1 cellular context compared by ENCODE assay signal in the genomic region with DNA sequence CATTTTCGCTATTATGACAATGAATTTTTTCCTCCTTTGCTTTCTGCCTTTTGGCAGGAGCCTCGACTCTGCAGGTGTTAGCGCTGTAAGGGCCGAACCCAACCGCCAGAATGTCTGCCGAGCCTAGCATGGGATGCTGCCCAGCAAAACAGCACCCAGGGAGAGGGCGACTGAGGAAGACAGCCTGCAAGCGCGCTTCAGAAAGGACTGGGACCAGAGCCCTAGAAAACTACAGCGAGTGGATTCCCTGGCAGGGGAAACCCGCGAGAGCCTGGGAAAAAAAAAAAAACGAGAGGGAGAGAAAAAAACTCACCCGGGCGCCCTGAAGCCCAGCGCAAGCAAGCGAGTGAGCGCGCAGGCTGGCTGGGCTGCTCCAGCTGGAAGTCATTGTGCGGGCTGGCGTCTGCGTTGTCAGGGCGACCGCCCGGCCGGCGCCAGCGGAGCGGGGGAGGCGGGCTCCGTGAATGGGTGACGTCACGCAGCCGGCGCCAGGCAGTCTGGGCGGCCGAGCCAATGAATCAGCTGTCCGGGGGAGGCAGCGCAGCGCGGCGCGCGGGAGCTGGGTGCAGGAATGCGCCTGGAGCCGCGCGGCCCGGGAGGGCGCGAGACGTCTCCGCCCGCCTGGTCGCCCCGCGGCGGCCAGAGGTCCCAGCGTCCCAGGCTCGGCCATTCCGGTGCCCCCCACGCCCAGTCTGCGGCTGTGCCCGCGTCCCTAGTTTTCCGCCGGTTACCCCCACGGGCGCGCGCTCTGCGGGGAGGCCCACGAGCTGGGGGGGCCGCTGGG.
TF ChIP-seq lines count a peak whose summit lies in the region.

No MANE protein-coding gene starts in this region.

TF ChIP-seq in HepG2, 621 proteins besides CTCF, POLR2A, EP300 and RAD21 (continued from another document and continues in another):
- TF ChIP-seq, protein P1, sequence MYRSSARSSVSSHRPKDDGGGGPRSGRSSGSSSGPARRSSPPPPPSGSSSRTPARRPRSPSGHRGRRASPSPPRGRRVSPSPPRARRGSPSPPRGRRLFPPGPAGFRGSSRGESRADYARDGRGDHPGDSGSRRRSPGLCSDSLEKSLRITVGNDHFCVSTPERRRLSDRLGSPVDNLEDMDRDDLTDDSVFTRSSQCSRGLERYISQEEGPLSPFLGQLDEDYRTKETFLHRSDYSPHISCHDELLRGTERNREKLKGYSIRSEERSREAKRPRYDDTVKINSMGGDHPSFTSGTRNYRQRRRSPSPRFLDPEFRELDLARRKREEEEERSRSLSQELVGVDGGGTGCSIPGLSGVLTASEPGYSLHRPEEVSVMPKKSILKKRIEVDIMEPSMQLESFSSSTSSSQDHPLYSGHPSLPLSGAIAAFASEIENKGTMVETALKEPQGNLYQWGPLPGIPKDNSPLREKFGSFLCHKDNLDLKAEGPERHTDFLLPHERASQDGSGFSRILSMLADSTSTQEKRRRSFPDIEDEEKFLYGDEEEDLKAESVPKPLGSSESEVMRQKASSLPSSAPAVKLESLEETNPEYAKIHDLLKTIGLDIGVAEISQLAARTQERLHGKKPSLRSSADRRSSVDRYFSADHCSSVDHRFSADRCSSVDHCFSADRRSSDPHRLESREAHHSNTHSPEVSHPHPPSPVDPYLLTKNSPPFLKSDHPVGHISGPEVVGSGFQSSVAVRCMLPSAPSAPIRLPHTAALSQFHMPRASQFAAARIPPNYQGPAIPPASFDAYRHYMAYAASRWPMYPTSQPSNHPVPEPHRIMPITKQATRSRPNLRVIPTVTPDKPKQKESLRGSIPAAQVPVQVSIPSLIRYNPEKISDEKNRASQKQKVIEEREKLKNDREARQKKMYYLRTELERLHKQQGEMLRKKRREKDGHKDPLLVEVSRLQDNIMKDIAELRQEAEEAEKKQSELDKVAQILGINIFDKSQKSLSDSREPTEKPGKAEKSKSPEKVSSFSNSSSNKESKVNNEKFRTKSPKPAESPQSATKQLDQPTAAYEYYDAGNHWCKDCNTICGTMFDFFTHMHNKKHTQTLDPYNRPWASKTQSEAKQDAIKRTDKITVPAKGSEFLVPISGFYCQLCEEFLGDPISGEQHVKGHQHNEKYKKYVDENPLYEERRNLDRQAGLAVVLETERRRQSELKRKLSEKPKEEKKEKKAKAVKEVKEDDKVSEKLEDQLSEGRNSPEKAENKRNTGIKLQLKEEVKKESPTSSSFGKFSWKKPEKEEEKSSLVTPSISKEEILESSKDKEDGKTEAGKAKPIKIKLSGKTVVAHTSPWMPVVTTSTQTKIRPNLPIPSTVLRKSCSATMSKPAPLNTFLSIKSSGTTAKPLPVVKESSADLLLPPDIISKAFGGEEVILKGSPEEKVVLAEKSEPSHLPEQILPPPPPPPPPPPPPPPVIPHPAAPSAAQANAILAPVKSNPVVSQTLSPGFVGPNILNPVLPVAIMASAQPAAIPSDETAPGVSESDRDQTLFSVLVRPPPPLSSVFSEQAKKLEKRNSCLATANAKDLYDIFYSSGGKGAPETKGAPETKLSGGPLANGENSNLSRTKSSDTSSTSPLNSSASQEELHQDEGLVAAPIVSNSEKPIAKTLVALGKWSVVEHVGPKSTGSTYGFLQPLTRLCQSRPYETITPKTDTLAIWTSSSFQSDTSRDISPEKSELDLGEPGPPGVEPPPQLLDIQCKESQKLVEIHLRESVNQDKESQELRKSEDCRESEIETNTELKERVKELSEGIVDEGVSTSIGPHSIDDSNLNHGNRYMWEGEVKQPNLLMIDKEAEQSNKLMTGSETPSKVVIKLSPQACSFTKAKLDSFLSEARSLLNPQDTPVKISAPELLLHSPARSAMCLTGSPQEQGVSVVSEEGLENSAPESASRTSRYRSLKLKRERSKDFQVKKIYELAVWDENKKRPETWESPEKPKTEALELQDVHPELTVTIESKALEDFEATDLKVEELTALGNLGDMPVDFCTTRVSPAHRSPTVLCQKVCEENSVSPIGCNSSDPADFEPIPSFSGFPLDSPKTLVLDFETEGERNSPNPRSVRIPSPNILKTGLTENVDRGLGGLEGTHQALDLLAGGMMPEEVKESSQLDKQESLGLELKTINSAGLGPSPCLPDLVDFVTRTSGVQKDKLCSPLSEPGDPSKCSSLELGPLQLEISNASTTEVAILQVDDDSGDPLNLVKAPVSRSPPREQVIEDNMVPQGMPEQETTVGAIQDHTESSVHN (CRISPR knock-in tag; IDR thresholded peaks at IDR 0.05), result no peak
- TF ChIP-seq TGIF2 (CRISPR knock-in tag; IDR thresholded peaks at IDR 0.05) (peak; percentile 99), SMAD3 (CRISPR knock-in tag; IDR thresholded peaks at IDR 0.05) (peak; percentile 61; the same call in 1 of the 2 replicates), YEATS4 (CRISPR knock-in tag; IDR thresholded peaks at IDR 0.05; ENCODE audit: borderline replicate concordance) (peak; percentile 90), ZBTB42 (CRISPR knock-in tag; IDR thresholded peaks at IDR 0.05) (no peak), SP5 (CRISPR knock-in tag; IDR thresholded peaks at IDR 0.05; ENCODE audit: borderline replicate concordance, low read depth) (peak; percentile 71; the same call in 1 of the 2 replicates), ZNF468 (CRISPR knock-in tag; IDR thresholded peaks at IDR 0.05) (0 out of 2 replicates have a peak, but pooled peaks have one; percentile 61), ZGPAT (CRISPR knock-in tag; IDR thresholded peaks at IDR 0.05) (peak; percentile 74; the same call in 1 of the 2 replicates), ZNF788 (CRISPR knock-in tag; IDR thresholded peaks at IDR 0.05; ENCODE audit: borderline replicate concordance) (peak; percentile 92; the same call in 1 of the 2 replicates), PPARG (CRISPR knock-in tag; conservative IDR thresholded peaks at IDR 0.05) (0 out of 2 replicates have a peak, but pooled peaks have one; percentile 19), MLLT10 (CRISPR knock-in tag; IDR thresholded peaks at IDR 0.05) (no peak), SRSF1 (optimal IDR thresholded peaks at IDR 0.05; ENCODE audit: low read depth, low read length) (no peak), ATAD3A (CRISPR knock-in tag; IDR thresholded peaks at IDR 0.05) (no peak), ZFP82 (CRISPR knock-in tag; IDR thresholded peaks at IDR 0.05; ENCODE audit: borderline replicate concordance) (peak; percentile 80; the same call in 1 of the 2 replicates), ZNF350 (CRISPR knock-in tag; IDR thresholded peaks at IDR 0.05; ENCODE audit: borderline replicate concordance, low read depth) (peak; percentile 61; the same call in 1 of the 2 replicates), YY1 (IDR thresholded peaks at IDR 0.05; ENCODE audit: insufficient read depth, insufficient replicate concordance, low read depth, low read length) (peak; percentile 78), MEIS1 (CRISPR knock-in tag; IDR thresholded peaks at IDR 0.05; ENCODE audit: borderline replicate concordance) (0 out of 2 replicates have a peak, but pooled peaks have one; percentile 59), GATAD2A (CRISPR knock-in tag; IDR thresholded peaks at IDR 0.05) (0 out of 2 replicates have a peak, but pooled peaks have one; percentile 22), SATB2 (CRISPR knock-in tag; IDR thresholded peaks at IDR 0.05) (peak; percentile 79; the same call in 1 of the 2 replicates), KDM2A (CRISPR knock-in tag; IDR thresholded peaks at IDR 0.05; ENCODE audit: borderline replicate concordance, low read depth) (peak; percentile 90), JUN (CRISPR knock-in tag; IDR thresholded peaks at IDR 0.05) (peak; percentile 90), HNF4A (CRISPR knock-in tag; IDR thresholded peaks at IDR 0.05) (peak; percentile 39; the same call in 1 of the 2 replicates), BRD4 (CRISPR knock-in tag; IDR thresholded peaks at IDR 0.05) (0 out of 2 replicates have a peak, but pooled peaks have one; percentile 59), ZEB1 (IDR thresholded peaks at IDR 0.05; ENCODE audit: insufficient replicate concordance, low read depth) (no peak), PRDM4 (CRISPR knock-in tag; IDR thresholded peaks at IDR 0.05; ENCODE audit: borderline replicate concordance) (0 out of 2 replicates have a peak, but pooled peaks have one; percentile 42), ZNF674 (CRISPR knock-in tag; IDR thresholded peaks at IDR 0.05; ENCODE audit: low read depth) (no peak), NFIB (CRISPR knock-in tag; IDR thresholded peaks at IDR 0.05; ENCODE audit: borderline replicate concordance) (no peak), ZNF547 (CRISPR knock-in tag; IDR thresholded peaks at IDR 0.05) (no peak; the same call in 1 of the 2 replicates), ZNF225 (CRISPR knock-in tag; IDR thresholded peaks at IDR 0.05) (peak; percentile 67; the same call in 1 of the 2 replicates), HNRNPH1 (optimal IDR thresholded peaks at IDR 0.05; ENCODE audit: low read depth, low read length) (no peak), ZNF326 (CRISPR knock-in tag; IDR thresholded peaks at IDR 0.05; ENCODE audit: borderline replicate concordance) (no peak), ASH2L (IDR thresholded peaks at IDR 0.05; ENCODE audit: insufficient read length, low read depth, low read length) (peak; percentile 77), NR1H2 (CRISPR knock-in tag; IDR thresholded peaks at IDR 0.05; ENCODE audit: borderline replicate concordance, low read depth) (no peak), SIN3A (IDR thresholded peaks at IDR 0.05; ENCODE audit: borderline replicate concordance, low read depth, low read length) (peak; percentile 100)
- TF ChIP-seq, protein P2, sequence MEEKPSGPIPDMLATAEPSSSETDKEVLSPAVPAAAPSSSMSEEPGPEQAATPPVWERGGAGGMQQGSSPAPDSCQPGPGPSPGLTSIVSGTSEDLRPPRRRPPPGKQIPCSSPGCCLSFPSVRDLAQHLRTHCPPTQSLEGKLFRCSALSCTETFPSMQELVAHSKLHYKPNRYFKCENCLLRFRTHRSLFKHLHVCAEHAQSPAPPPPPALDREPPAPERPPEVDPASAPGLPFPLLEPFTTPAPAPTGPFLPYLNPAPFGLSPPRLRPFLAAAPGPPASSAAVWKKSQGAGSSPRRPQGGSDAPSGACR (CRISPR knock-in tag; IDR thresholded peaks at IDR 0.05), result no peak
- TF ChIP-seq, protein P3, sequence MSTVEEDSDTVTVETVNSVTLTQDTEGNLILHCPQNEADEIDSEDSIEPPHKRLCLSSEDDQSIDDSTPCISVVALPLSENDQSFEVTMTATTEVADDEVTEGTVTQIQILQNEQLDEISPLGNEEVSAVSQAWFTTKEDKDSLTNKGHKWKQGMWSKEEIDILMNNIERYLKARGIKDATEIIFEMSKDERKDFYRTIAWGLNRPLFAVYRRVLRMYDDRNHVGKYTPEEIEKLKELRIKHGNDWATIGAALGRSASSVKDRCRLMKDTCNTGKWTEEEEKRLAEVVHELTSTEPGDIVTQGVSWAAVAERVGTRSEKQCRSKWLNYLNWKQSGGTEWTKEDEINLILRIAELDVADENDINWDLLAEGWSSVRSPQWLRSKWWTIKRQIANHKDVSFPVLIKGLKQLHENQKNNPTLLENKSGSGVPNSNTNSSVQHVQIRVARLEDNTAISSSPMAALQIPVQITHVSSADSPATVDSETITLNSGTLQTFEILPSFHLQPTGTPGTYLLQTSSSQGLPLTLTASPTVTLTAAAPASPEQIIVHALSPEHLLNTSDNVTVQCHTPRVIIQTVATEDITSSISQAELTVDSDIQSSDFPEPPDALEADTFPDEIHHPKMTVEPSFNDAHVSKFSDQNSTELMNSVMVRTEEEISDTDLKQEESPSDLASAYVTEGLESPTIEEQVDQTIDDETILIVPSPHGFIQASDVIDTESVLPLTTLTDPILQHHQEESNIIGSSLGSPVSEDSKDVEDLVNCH (CRISPR knock-in tag; IDR thresholded peaks at IDR 0.05), result no peak
- TF ChIP-seq, protein P4, sequence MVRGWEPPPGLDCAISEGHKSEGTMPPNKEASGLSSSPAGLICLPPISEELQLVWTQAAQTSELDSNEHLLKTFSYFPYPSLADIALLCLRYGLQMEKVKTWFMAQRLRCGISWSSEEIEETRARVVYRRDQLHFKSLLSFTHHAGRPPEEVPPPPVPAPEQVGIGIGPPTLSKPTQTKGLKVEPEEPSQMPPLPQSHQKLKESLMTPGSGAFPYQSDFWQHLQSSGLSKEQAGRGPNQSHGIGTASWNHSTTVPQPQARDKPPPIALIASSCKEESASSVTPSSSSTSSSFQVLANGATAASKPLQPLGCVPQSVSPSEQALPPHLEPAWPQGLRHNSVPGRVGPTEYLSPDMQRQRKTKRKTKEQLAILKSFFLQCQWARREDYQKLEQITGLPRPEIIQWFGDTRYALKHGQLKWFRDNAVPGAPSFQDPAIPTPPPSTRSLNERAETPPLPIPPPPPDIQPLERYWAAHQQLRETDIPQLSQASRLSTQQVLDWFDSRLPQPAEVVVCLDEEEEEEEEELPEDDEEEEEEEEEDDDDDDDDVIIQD (CRISPR knock-in tag; IDR thresholded peaks at IDR 0.05; ENCODE audit: low read depth), result peak; percentile 76; the same call in 1 of the 2 replicates
- TF ChIP-seq, protein P5, sequence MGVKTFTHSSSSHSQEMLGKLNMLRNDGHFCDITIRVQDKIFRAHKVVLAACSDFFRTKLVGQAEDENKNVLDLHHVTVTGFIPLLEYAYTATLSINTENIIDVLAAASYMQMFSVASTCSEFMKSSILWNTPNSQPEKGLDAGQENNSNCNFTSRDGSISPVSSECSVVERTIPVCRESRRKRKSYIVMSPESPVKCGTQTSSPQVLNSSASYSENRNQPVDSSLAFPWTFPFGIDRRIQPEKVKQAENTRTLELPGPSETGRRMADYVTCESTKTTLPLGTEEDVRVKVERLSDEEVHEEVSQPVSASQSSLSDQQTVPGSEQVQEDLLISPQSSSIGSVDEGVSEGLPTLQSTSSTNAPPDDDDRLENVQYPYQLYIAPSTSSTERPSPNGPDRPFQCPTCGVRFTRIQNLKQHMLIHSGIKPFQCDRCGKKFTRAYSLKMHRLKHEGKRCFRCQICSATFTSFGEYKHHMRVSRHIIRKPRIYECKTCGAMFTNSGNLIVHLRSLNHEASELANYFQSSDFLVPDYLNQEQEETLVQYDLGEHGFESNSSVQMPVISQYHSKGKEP (CRISPR knock-in tag; IDR thresholded peaks at IDR 0.05), result no peak
